Comparison of ENCODE assay signal across 17 cellular contexts in the genomic region with DNA sequence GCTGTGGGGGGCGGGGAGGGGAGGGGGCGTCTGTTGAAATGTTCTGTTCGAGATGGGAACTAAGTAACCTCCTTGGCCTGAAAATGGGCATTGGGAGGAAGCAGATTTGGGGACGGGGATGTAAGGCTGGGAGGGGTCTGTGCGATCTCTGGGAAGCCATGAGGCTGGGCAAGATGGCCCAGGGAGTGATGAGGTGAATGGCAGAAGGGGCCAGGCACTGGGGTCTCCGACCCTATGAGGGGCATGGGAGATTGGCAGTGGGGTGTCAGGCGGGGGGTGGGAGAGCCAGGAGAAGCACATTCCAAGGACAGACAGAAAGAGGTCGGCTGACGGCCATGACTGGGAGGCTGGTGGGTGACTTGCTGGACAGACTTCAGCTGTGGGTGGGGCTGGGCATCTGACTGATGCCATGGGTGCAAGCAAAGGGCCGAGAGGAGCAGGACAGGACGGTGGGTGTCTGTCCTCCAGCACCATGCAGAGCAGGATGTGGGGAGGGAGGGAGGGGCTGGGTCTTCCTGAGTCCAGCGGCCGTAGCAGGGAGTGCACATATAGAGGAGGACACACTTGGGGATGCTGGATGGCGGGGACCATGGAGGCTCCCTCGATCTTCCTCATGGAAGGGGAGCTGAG.
"Had no signal": no experiment of that assay in that cellular context is flagged by ENCODE, and none has a peak within 500 bp of the region (broad histone marks: within the 10 kb centered on the region; RNA-seq: fewer than 3 reads in every experiment).

No MANE protein-coding gene starts in this region.

- H3K36me3 Mint-ChIP-seq: activated naive CD4-positive, alpha-beta T cell treated with anti-CD3 and anti-CD28 coated beads, Interleukin-2, amount 50 U/mL, for 72 hours; brain; naive thymus-derived CD8-positive, alpha-beta T cell had no signal

- H3K4me3 ChIP-seq: transverse colon, vagina had no signal

- H3K4me3 Mint-ChIP-seq: activated CD4-positive, alpha-beta memory T cell treated with anti-CD3 and anti-CD28 coated beads, Interleukin-2, amount 10 ng/mL, durations not matched to agents 7 days and 5 days; activated T-cell treated with anti-CD3 and anti-CD28 coated beads, Interleukin-2, amount 50 U/mL, for 4 hours; naive thymus-derived CD8-positive, alpha-beta T cell; T-helper 1 cell treated with Interleukin-12 subunit alpha and Interleukin-12 subunit beta and Interleukin-4 antibody, amounts not matched to agents 30 μg/mL and 1 μg/mL, for 36 hours had no signal

- H3K9me3 ChIP-seq: transverse colon, vagina had no signal

- H3K4me1 ChIP-seq: transverse colon had no signal

- ATAC-seq: activated naive CD4-positive, alpha-beta T cell treated with anti-CD3 and anti-CD28 coated beads, Interleukin-2, amount 50 U/mL, for 72 hours; activated T-cell treated with anti-CD3 and anti-CD28 coated beads, Interleukin-2, amount 50 U/mL, for 4 hours; naive thymus-derived CD8-positive, alpha-beta T cell; stimulated activated naive CD8-positive, alpha-beta T cell treated with anti-CD3 and anti-CD28 coated beads, Interleukin-15, Interleukin-2, amounts not matched to agents 100 U/mL and 50 U/mL, for 24 hours had no signal

- DNase-seq: activated CD4-positive, alpha-beta memory T cell treated with anti-CD3 and anti-CD28 coated beads, Interleukin-2, amount 10 ng/mL, durations not matched to agents 7 days and 5 days; activated effector memory CD4-positive, alpha-beta T cell treated with Interleukin-2 at 50 U/mL for 16 hours; activated T-cell treated with anti-CD3 and anti-CD28 coated beads, Interleukin-2, amount 50 U/mL, for 4 hours; effector CD8-positive, alpha-beta T cell; foreskin fibroblast; mammary epithelial cell; nucleus accumbens; stimulated activated CD4-positive, alpha-beta T cell treated with anti-CD3 and anti-CD28 coated beads, Interleukin-4, amount 100 ng/mL, for 24 hours; stimulated activated CD8-positive, alpha-beta memory T cell treated with anti-CD3 and anti-CD28 coated beads, Interleukin-4, amount 100 ng/mL, for 48 hours; stimulated activated naive CD8-positive, alpha-beta T cell treated with anti-CD3 and anti-CD28 coated beads, Interleukin-15, Interleukin-2, amounts not matched to agents 100 U/mL and 50 U/mL, for 24 hours; transverse colon; WERI-Rb-1 had no signal

- H3K27ac ChIP-seq: transverse colon, vagina, WERI-Rb-1 had no signal

- H3K9me3 Mint-ChIP-seq: activated CD4-positive, alpha-beta memory T cell treated with anti-CD3 and anti-CD28 coated beads, Interleukin-2, amount 10 ng/mL, durations not matched to agents 7 days and 5 days; activated naive CD4-positive, alpha-beta T cell treated with anti-CD3 and anti-CD28 coated beads, Interleukin-2, amount 50 U/mL, for 72 hours; T-helper 1 cell treated with Interleukin-12 subunit alpha and Interleukin-12 subunit beta and Interleukin-4 antibody, amounts not matched to agents 30 μg/mL and 1 μg/mL, for 36 hours had no signal

- H3K27ac Mint-ChIP-seq: activated CD4-positive, alpha-beta memory T cell treated with anti-CD3 and anti-CD28 coated beads, Interleukin-2, amount 10 ng/mL, durations not matched to agents 7 days and 5 days; activated naive CD4-positive, alpha-beta T cell treated with anti-CD3 and anti-CD28 coated beads, Interleukin-2, amount 50 U/mL, for 72 hours; T-helper 1 cell treated with Interleukin-12 subunit alpha and Interleukin-12 subunit beta and Interleukin-4 antibody, amounts not matched to agents 30 μg/mL and 1 μg/mL, for 36 hours had no signal

- H3K27me3 ChIP-seq: vagina had no signal

- H3K36me3 ChIP-seq: transverse colon, vagina, WERI-Rb-1 had no signal
